30 cellular contexts compared by ENCODE assay signal in genomic region chr7:29355388-29355787, GRCh38.
"Had no signal": no experiment of that assay in that cellular context is flagged by ENCODE, and none has a peak within 500 bp of the region (broad histone marks: within the 10 kb centered on the region; RNA-seq: fewer than 3 reads in every experiment).

No MANE protein-coding gene starts in this region.

- H3K27ac Mint-ChIP-seq: activated B cell treated with CpG ODN at 0.5 μM for 24 hours; activated CD8-positive, alpha-beta T cell treated with anti-CD3 and anti-CD28 coated beads for 36 hours; activated naive CD4-positive, alpha-beta T cell treated with anti-CD3 and anti-CD28 coated beads for 36 hours; activated naive CD4-positive, alpha-beta T cell treated with anti-CD3 and anti-CD28 coated beads, Interleukin-2, amount 50 U/mL, for 24 hours; activated naive CD8-positive, alpha-beta T cell treated with anti-CD3 and anti-CD28 coated beads for 36 hours; activated naive CD8-positive, alpha-beta T cell treated with anti-CD3 and anti-CD28 coated beads, Interleukin-2, amount 50 U/mL, for 24 hours; activated T-helper 17 cell treated with anti-CD3 and anti-CD28 coated beads, Interleukin-2, amount 50 U/mL, for 72 hours; effector memory CD8-positive, alpha-beta T cell; T-helper 17 cell; T-helper 2 cell treated with Interferon-gamma antibody and Interleukin-4, amounts not matched to agents 5 μg/mL and 100 μg/mL, for 36 hours had no signal

- H3K9me3 ChIP-seq: adrenal gland, body of pancreas, esophagus squamous epithelium, gastroesophageal sphincter had no signal

- H3K4me1 ChIP-seq: adrenal gland, esophagus squamous epithelium, gastroesophageal sphincter had no signal

- H3K36me3 ChIP-seq: adrenal gland, esophagus squamous epithelium, gastroesophageal sphincter had no signal

- H3K36me3 Mint-ChIP-seq: activated naive CD4-positive, alpha-beta T cell treated with anti-CD3 and anti-CD28 coated beads, Interleukin-2, amount 50 U/mL, for 24 hours; activated naive CD8-positive, alpha-beta T cell treated with anti-CD3 and anti-CD28 coated beads for 36 hours had no signal

- H3K4me1 Mint-ChIP-seq: activated B cell treated with CpG ODN at 0.5 μM for 24 hours; activated naive CD4-positive, alpha-beta T cell treated with anti-CD3 and anti-CD28 coated beads, Interleukin-2, amount 50 U/mL, for 24 hours; activated naive CD8-positive, alpha-beta T cell treated with anti-CD3 and anti-CD28 coated beads for 36 hours; activated naive CD8-positive, alpha-beta T cell treated with anti-CD3 and anti-CD28 coated beads, Interleukin-2, amount 50 U/mL, for 24 hours; activated T-helper 17 cell treated with anti-CD3 and anti-CD28 coated beads, Interleukin-2, amount 50 U/mL, for 72 hours; T-helper 17 cell had no signal

- H3K27ac ChIP-seq: adrenal gland, body of pancreas, epithelial cell of prostate, esophagus squamous epithelium, gastroesophageal sphincter, VCaP had no signal

- H3K9me3 Mint-ChIP-seq: activated B cell treated with CpG ODN at 0.5 μM for 24 hours; activated CD8-positive, alpha-beta T cell treated with anti-CD3 and anti-CD28 coated beads for 36 hours; activated naive CD4-positive, alpha-beta T cell treated with anti-CD3 and anti-CD28 coated beads for 36 hours; activated naive CD4-positive, alpha-beta T cell treated with anti-CD3 and anti-CD28 coated beads, Interleukin-2, amount 50 U/mL, for 24 hours; activated naive CD8-positive, alpha-beta T cell treated with anti-CD3 and anti-CD28 coated beads for 36 hours; activated naive CD8-positive, alpha-beta T cell treated with anti-CD3 and anti-CD28 coated beads, Interleukin-2, amount 50 U/mL, for 24 hours; activated T-cell treated with anti-CD3 and anti-CD28 coated beads, Interleukin-2, amount 50 U/mL, for 4 hours; effector memory CD8-positive, alpha-beta T cell; T-helper 2 cell treated with Interferon-gamma antibody and Interleukin-4, amounts not matched to agents 5 μg/mL and 100 μg/mL, for 36 hours had no signal

- H3K27me3 Mint-ChIP-seq: activated CD8-positive, alpha-beta T cell treated with anti-CD3 and anti-CD28 coated beads for 36 hours; activated naive CD8-positive, alpha-beta T cell treated with anti-CD3 and anti-CD28 coated beads, Interleukin-2, amount 50 U/mL, for 24 hours; effector memory CD8-positive, alpha-beta T cell; T-helper 17 cell had no signal

- DNase-seq: activated B cell treated with CpG ODN at 0.5 μM for 24 hours; activated CD4-positive, alpha-beta T cell treated with anti-CD3 and anti-CD28 coated beads for 48 hours; activated CD4-positive, alpha-beta T cell treated with anti-CD3 and anti-CD28 coated beads, Interleukin-2, amount 50 U/mL, for 1 hour; activated CD4-positive, alpha-beta T cell treated with anti-CD3 and anti-CD28 coated beads, Interleukin-2, amount 50 U/mL, for 48 hours; activated CD8-positive, alpha-beta memory T cell treated with anti-CD3 and anti-CD28 coated beads for 24 hours; activated CD8-positive, alpha-beta T cell treated with anti-CD3 and anti-CD28 coated beads for 36 hours; activated effector memory CD4-positive, alpha-beta T cell treated with Interleukin-2 at 50 U/mL for 16 hours; activated naive CD4-positive, alpha-beta T cell treated with anti-CD3 and anti-CD28 coated beads for 36 hours; activated naive CD8-positive, alpha-beta T cell treated with anti-CD3 and anti-CD28 coated beads for 36 hours; activated naive CD8-positive, alpha-beta T cell treated with anti-CD3 and anti-CD28 coated beads, Interleukin-2, amount 50 U/mL, for 24 hours; activated T-cell treated with anti-CD3 and anti-CD28 coated beads, Interleukin-2, amount 50 U/mL, for 4 hours; adrenal gland; amygdala; aorta; body of pancreas; cortex of kidney; dermis blood vessel endothelial cell; effector CD4-positive, alpha-beta T cell; effector memory CD8-positive, alpha-beta T cell; esophagus squamous epithelium; foreskin melanocyte; T-helper 1 cell; T-helper 17 cell had no signal

- H3K4me3 Mint-ChIP-seq: activated B cell treated with CpG ODN at 0.5 μM for 24 hours; activated CD8-positive, alpha-beta T cell treated with anti-CD3 and anti-CD28 coated beads for 36 hours; activated naive CD4-positive, alpha-beta T cell treated with anti-CD3 and anti-CD28 coated beads for 36 hours; activated naive CD4-positive, alpha-beta T cell treated with anti-CD3 and anti-CD28 coated beads, Interleukin-2, amount 50 U/mL, for 24 hours; activated naive CD8-positive, alpha-beta T cell treated with anti-CD3 and anti-CD28 coated beads for 36 hours; activated naive CD8-positive, alpha-beta T cell treated with anti-CD3 and anti-CD28 coated beads, Interleukin-2, amount 50 U/mL, for 24 hours; activated T-cell treated with anti-CD3 and anti-CD28 coated beads, Interleukin-2, amount 50 U/mL, for 4 hours; activated T-helper 17 cell treated with anti-CD3 and anti-CD28 coated beads, Interleukin-2, amount 50 U/mL, for 72 hours; effector memory CD8-positive, alpha-beta T cell; T-helper 17 cell; T-helper 2 cell treated with Interferon-gamma antibody and Interleukin-4, amounts not matched to agents 5 μg/mL and 100 μg/mL, for 36 hours had no signal

- H3K27me3 ChIP-seq: adrenal gland, body of pancreas, esophagus squamous epithelium, gastroesophageal sphincter had no signal

- ATAC-seq: activated CD4-positive, CD25-positive, alpha-beta regulatory T cell treated with anti-CD3 and anti-CD28 coated beads, Interleukin-2, amount 50 U/mL, for 24 hours; activated CD8-positive, alpha-beta T cell treated with anti-CD3 and anti-CD28 coated beads for 36 hours; activated naive CD8-positive, alpha-beta T cell treated with anti-CD3 and anti-CD28 coated beads, Interleukin-2, amount 50 U/mL, for 24 hours; activated T-cell treated with anti-CD3 and anti-CD28 coated beads, Interleukin-2, amount 50 U/mL, for 4 hours; activated T-helper 17 cell treated with anti-CD3 and anti-CD28 coated beads, Interleukin-2, amount 50 U/mL, for 72 hours; body of pancreas; effector memory CD8-positive, alpha-beta T cell; gastroesophageal sphincter; T-helper 17 cell had no signal

- H3K4me3 ChIP-seq: adrenal gland, body of pancreas, esophagus squamous epithelium, gastroesophageal sphincter had no signal
